8 cellular contexts compared by ENCODE assay signal in genomic region chr14:55579724-55580400, GRCh38. TPM values are rescaled to one million over a fixed set of nuclear protein-coding genes. Genes with fewer than 3 reads are reported as not detected.
DNase-seq lines count a peak whose midpoint lies in the region; TF ChIP-seq lines count a peak whose summit lies in the region.

Gene KTN1 (plus strand): TSS chr14:55580207. CDS start chr14:55612049, 31,842 bp downstream.

- TF ChIP-seq CTCF in GM20000 (IDR thresholded peaks at IDR 0.05; ENCODE audit: extremely low read depth, missing control alignments) = no peak
- TF ChIP-seq CTCF in epithelial cell of proximal tubule (conservative IDR thresholded peaks at IDR 0.05; ENCODE audit: low read depth, low read length) = no peak

- H3K9me3 ChIP-seq in mucosa of rectum (ENCODE audit: control insufficient read depth in 2 of 2, low read length in 2 of 2) = no peaks in the 10 kb centered on the region

- peak within 1 kb of the TSS; percentile 89 to 91 for H3K27ac ChIP-seq in mucosa of rectum (ENCODE audit: low read depth in 2 of 2, low read length in 2 of 2)

- H3K27me3 ChIP-seq in mucosa of rectum (ENCODE audit: control insufficient read depth in 2 of 2, insufficient read depth in 2 of 2, low read length in 2 of 2) = no peaks in the 10 kb centered on the region

- DNase-seq in COR-L47 (lab: John Stamatoyannopoulos, UW) = peak; percentile 73
- DNase-seq in GM20000 (ENCODE audit: low spot score) = peak; percentile 95
- peak; percentile 75 for DNase-seq in HT1080 (ENCODE audit: low read depth)
- DNase-seq in OCI-M1 (lab: John Stamatoyannopoulos, UW) = peak; percentile 79
- DNase-seq in activated T-cell treated with anti-CD3 and anti-CD28 coated beads for 4 hours = peak; percentile 68
- no peak for DNase-seq in epithelial cell of proximal tubule (ENCODE audit: low read depth)
- peak; percentile 86 for DNase-seq in stimulated activated CD8-positive, alpha-beta memory T cell treated with anti-CD3 and anti-CD28 coated beads, Interleukin-4, amount 100 ng/mL, for 48 hours

- peaks cover 23 to 35% of the 10 kb centered on the region in 2 donors for H3K4me1 ChIP-seq in mucosa of rectum (ENCODE audit: control insufficient read depth in 2 of 2, insufficient read depth in 2 of 2, low read length in 2 of 2)

- peaks cover 0 to 3% of the 10 kb centered on the region in 2 donors for H3K36me3 ChIP-seq in mucosa of rectum (ENCODE audit: control insufficient read depth in 2 of 2, insufficient read depth in 2 of 2, low read length in 2 of 2)

- H3K4me3 ChIP-seq in epithelial cell of proximal tubule (ENCODE audit: low read depth, low read length) = peak within 1 kb of the TSS; percentile 93
- H3K4me3 ChIP-seq in mucosa of rectum (ENCODE audit: low read length in 2 of 2) = peak within 1 kb of the TSS; percentile 87 to 89

- peak within 1 kb of the TSS; percentile 89 to 95 for H3K9ac ChIP-seq in mucosa of rectum (ENCODE audit: low read depth in 1 of 2, low read length in 2 of 2)

RNA-seq across cellular contexts. Expression of gene KTN1, which starts in this region (rescaled TPM):
- 105 and 122 TPM in 2 replicates for total RNA-seq in HT1080 (2014; rRNA removed; shearing (Covaris generic))
- polyA plus RNA-seq in HT1080 (2015; cell fraction: cytosol; rRNA removed) = 103 and 141 TPM in 2 replicates
- polyA plus RNA-seq in HT1080 (2015; cell fraction: nucleus; rRNA removed) = 107 and 113 TPM in 2 replicates
- total RNA-seq in epithelial cell of proximal tubule = 146 and 165 TPM in 2 replicates
